Comparison of ENCODE assay signal across 24 cellular contexts in genomic region chr13:72132065-72132464, GRCh38.
"Had no signal": no experiment of that assay in that cellular context is flagged by ENCODE, and none has a peak within 500 bp of the region (broad histone marks: within the 10 kb centered on the region; RNA-seq: fewer than 3 reads in every experiment).

No MANE protein-coding gene starts in this region.

- H3K36me3 ChIP-seq: colonic mucosa, ovary, suprapubic skin, transverse colon, vagina had no signal

- DNase-seq: colonic mucosa; effector CD8-positive, alpha-beta T cell; hypothalamus; immature natural killer cell; islet precursor cell; kidney glomerular epithelial cell; midbrain; naive thymus-derived CD4-positive, alpha-beta T cell; occipital lobe; ovary; stimulated activated CD4-positive, alpha-beta T cell treated with anti-CD3 and anti-CD28 coated beads, Interleukin-12 subunit alpha, Interleukin-12 subunit beta, amount 100 ng/mL, for 4 hours; stimulated activated CD4-positive, alpha-beta T cell treated with anti-CD3 and anti-CD28 coated beads, Interleukin-1b, Interleukin-23, amount 100 ng/mL, for 48 hours; stimulated activated CD4-positive, alpha-beta T cell treated with anti-CD3 and anti-CD28 coated beads, Interleukin-4, amount 100 ng/mL, for 1 hour; stimulated activated CD8-positive, alpha-beta memory T cell treated with anti-CD3 and anti-CD28 coated beads, Interleukin-4, amount 100 ng/mL, for 48 hours; stimulated activated naive CD4-positive, alpha-beta T cell; stimulated activated naive CD8-positive, alpha-beta T cell treated with anti-CD3 and anti-CD28 coated beads, Interleukin-15, amount 100 ng/mL, for 72 hours; transverse colon had no signal

- H3K4me1 ChIP-seq: colonic mucosa, suprapubic skin, transverse colon, vagina had no signal

- H3K27ac ChIP-seq: colonic mucosa, ovary, suprapubic skin, transverse colon, vagina had no signal

- FAIRE-seq: frontal cortex had no signal

- H3K4me2 ChIP-seq: smooth muscle cell had no signal

- ATAC-seq: left lobe of liver; naive thymus-derived CD4-positive, alpha-beta T cell; sciatic nerve; stimulated activated naive CD8-positive, alpha-beta T cell treated with anti-CD3 and anti-CD28 coated beads, Interleukin-15, amount 100 ng/mL, for 72 hours had no signal

- H3K4me3 ChIP-seq: colonic mucosa, lung, ovary, smooth muscle cell, suprapubic skin, transverse colon, vagina had no signal

- H3K9me3 ChIP-seq: colonic mucosa, ovary, suprapubic skin, transverse colon, vagina had no signal

- H3K27me3 ChIP-seq: colonic mucosa, ovary, suprapubic skin, transverse colon, vagina had no signal
